11 cellular contexts compared by ENCODE assay signal in genomic region chr3:183560607-183561006, GRCh38. TPM values are rescaled to one million over a fixed set of nuclear protein-coding genes. Genes with fewer than 3 reads are reported as not detected.
DNase-seq lines count a peak whose midpoint lies in the region; ATAC-seq and TF ChIP-seq lines count a peak whose summit lies in the region.
"Had no signal": no experiment of that assay in that cellular context is flagged by ENCODE, and none has a peak within 500 bp of the region (broad histone marks: within the 10 kb centered on the region; RNA-seq: fewer than 3 reads in every experiment).

No MANE protein-coding gene starts in this region.

- no peaks in the 10 kb centered on the region for H3K36me3 ChIP-seq in CD4-positive, alpha-beta memory T cell (ENCODE audit: insufficient read depth, low read length)
- H3K36me3 ChIP-seq: pancreas had no signal

- CTCF ChIA-PET in Calu3 (lab: Charles Lee), result interaction anchor here (1.0 to 1.7 kb wide), 8 partner anchors 12 to 206 kb away, joined by 3 to 9 read pairs (median 4); partner anchors contain the start of genes KLHL24 and YEATS2
- CTCF ChIA-PET in CD4-positive, alpha-beta memory T cell (lab: Charles Lee; ENCODE audit: partially characterized antibody), result interaction anchor here (0.9 to 1.7 kb wide), 7 partner anchors 9 to 443 kb away, joined by 3 to 8 read pairs (median 6); no protein-coding TSS in a partner anchor

- H3K4me1 Mint-ChIP-seq in Calu3 (ENCODE audit: low read depth, unreplicated experiment) (no peaks in the 10 kb centered on the region), T-helper 17 cell (peaks cover 18% of the 10 kb centered on the region)
- peaks cover 14 to 22% (median 18%) of the 10 kb centered on the region in 4 donors for H3K4me1 Mint-ChIP-seq in CD4-positive, alpha-beta memory T cell

- POLR2A ChIA-PET in CD4-positive, alpha-beta memory T cell (lab: Charles Lee; ENCODE audit: partially characterized antibody), result no interaction called here

- intact Hi-C loops in Calu3 (cut with micrococcal nuclease; ENCODE audit: unreplicated experiment), result loop anchor here (1.0 to 5.0 kb wide), 2 partner anchors 78 to 91 kb away; no protein-coding TSS in a partner anchor
- intact Hi-C loops in CD4-positive, alpha-beta memory T cell (cut with micrococcal nuclease), result loop anchor here (1.0 kb wide), 1 partner anchor 91 kb away; no protein-coding TSS in a partner anchor

- ATAC-seq in T-helper 17 cell (no peak), left lobe of liver (peak; percentile 93)

- H3K27me3 Mint-ChIP-seq in Calu3 (ENCODE audit: unreplicated experiment) (no peaks in the 10 kb centered on the region), T-helper 17 cell (no peaks in the 10 kb centered on the region)
- H3K27me3 Mint-ChIP-seq in CD4-positive, alpha-beta memory T cell, result no peaks in the 10 kb centered on the region
- H3K27me3 Mint-ChIP-seq: stimulated activated naive CD8-positive, alpha-beta T cell treated with anti-CD3 and anti-CD28 coated beads, Interleukin-15, Interleukin-2, amounts not matched to agents 100 ng/mL and 50 ng/mL, for 24 hours had no signal

- H3K36me3 Mint-ChIP-seq in Calu3 (ENCODE audit: insufficient read depth, unreplicated experiment) (no peaks in the 10 kb centered on the region), T-helper 17 cell (ENCODE audit: low read depth) (no peaks in the 10 kb centered on the region)
- H3K36me3 Mint-ChIP-seq in CD4-positive, alpha-beta memory T cell, result no peaks in the 10 kb centered on the region

- DNase-seq in Calu3, result peak; percentile 42
- peak; percentile 47 for DNase-seq in GM20000 (ENCODE audit: low spot score)
- DNase-seq in T-helper 17 cell, result no peak
- DNase-seq in left lobe of liver (ENCODE audit: low spot score), result peak; percentile 56
- no peak for DNase-seq in CD4-positive, alpha-beta memory T cell
- no peak for DNase-seq in NCI-H526 (lab: John Stamatoyannopoulos, UW)
- DNase-seq in activated effector memory CD4-positive, alpha-beta T cell treated with Interleukin-2 at 50 U/mL for 16 hours, result no peak
- DNase-seq: activated T-cell treated with anti-CD3 and anti-CD28 coated beads, Interleukin-2, amount 50 U/mL, for 1 hour; NCI-H2171 treated with DMSO at 0.1 percent for 48 hours; pancreas had no signal

- H3K4me1 ChIP-seq in CD4-positive, alpha-beta memory T cell (ENCODE audit: insufficient read depth, low read length), result peaks cover 19% of the 10 kb centered on the region
- H3K4me1 ChIP-seq: pancreas had no signal

- H3K27ac Mint-ChIP-seq in Calu3 (ENCODE audit: unreplicated experiment) (no peak overlapping the region), T-helper 17 cell (peak overlapping the region; percentile 74)
- no peak overlapping the region for H3K27ac Mint-ChIP-seq in CD4-positive, alpha-beta memory T cell
- H3K27ac Mint-ChIP-seq: stimulated activated naive CD8-positive, alpha-beta T cell treated with anti-CD3 and anti-CD28 coated beads, Interleukin-15, Interleukin-2, amounts not matched to agents 100 ng/mL and 50 ng/mL, for 24 hours had no signal

- no peaks in the 10 kb centered on the region for H3K9me3 Mint-ChIP-seq in Calu3 (ENCODE audit: low read depth, unreplicated experiment)
- no peaks in the 10 kb centered on the region for H3K9me3 Mint-ChIP-seq in CD4-positive, alpha-beta memory T cell
- H3K9me3 Mint-ChIP-seq: stimulated activated naive CD8-positive, alpha-beta T cell treated with anti-CD3 and anti-CD28 coated beads, Interleukin-15, Interleukin-2, amounts not matched to agents 100 ng/mL and 50 ng/mL, for 24 hours had no signal

- H3K4me3 Mint-ChIP-seq in Calu3 (ENCODE audit: low read depth, unreplicated experiment) (no peak overlapping the region), T-helper 17 cell (no peak overlapping the region)
- no peak overlapping the region for H3K4me3 Mint-ChIP-seq in CD4-positive, alpha-beta memory T cell
- H3K4me3 Mint-ChIP-seq: stimulated activated naive CD8-positive, alpha-beta T cell treated with anti-CD3 and anti-CD28 coated beads, Interleukin-15, Interleukin-2, amounts not matched to agents 100 ng/mL and 50 ng/mL, for 24 hours had no signal

- H3K27me3 ChIP-seq in CD4-positive, alpha-beta memory T cell (ENCODE audit: insufficient read depth, low read length), result no peaks in the 10 kb centered on the region
- H3K27me3 ChIP-seq: pancreas had no signal

- no peaks in the 10 kb centered on the region for H3K9me3 ChIP-seq in T-helper 17 cell (ENCODE audit: control insufficient read depth, low read length, poor library complexity, severe bottlenecking)
- no peaks in the 10 kb centered on the region for H3K9me3 ChIP-seq in CD4-positive, alpha-beta memory T cell (ENCODE audit: control insufficient read depth in 1 of 2, low read length in 2 of 2)
- H3K9me3 ChIP-seq: pancreas had no signal

- no peak overlapping the region for H3K4me3 ChIP-seq in CD4-positive, alpha-beta memory T cell (ENCODE audit: low read length in 2 of 2)
- H3K4me3 ChIP-seq: pancreas had no signal

- no TSS peak for BruUV-seq in Calu3 (replicated peaks; lab: Mats Ljungman, UMichigan)

- H3K27ac ChIP-seq in CD4-positive, alpha-beta memory T cell (ENCODE audit: low read depth, low read length), result no peak overlapping the region
- H3K27ac ChIP-seq: pancreas had no signal

- TF ChIP-seq CTCF in Calu3 (IDR thresholded peaks at IDR 0.05; ENCODE audit: unreplicated experiment) (no peak), GM20000 (IDR thresholded peaks at IDR 0.05; ENCODE audit: extremely low read depth, missing control alignments) (no peak)

RNA-seq across cellular contexts. Expression of gene KLHL6, which starts 5.1 kb away (rescaled TPM):
- total RNA-seq in Calu3 (2022), result not detected in 2 replicates
- total RNA-seq in T-helper 17 cell, result 10 to 100 TPM; 29.3 to 35.7 TPM
- 0.65 TPM for total RNA-seq in left lobe of liver
- 10 to 100 TPM; 55.9 to 56.1 TPM for total RNA-seq in CD4-positive, alpha-beta memory T cell
- 10 to 100 TPM in 1 of 2 donors, 1 to 10 TPM in 1; 8.4 to 23.1 TPM for polyA plus RNA-seq in CD4-positive, alpha-beta memory T cell

Comparison
In these comparisons a context has a peak if more than half of its experiments do, and no peak if none do; other contexts are left out.
1. DNase-seq: peak in Calu3 (single experiment), GM20000 (single experiment) and left lobe of liver (single experiment); none in T-helper 17 cell (0 of 3), CD4-positive, alpha-beta memory T cell (0 of 5), NCI-H526 (0 of 2) and activated effector memory CD4-positive, alpha-beta T cell treated with Interleukin-2 at 50 U/mL for 16 hours (single experiment).
2. RNA of gene KLHL6, which starts 5.1 kb away (total RNA-seq): 55.9 to 56.1 TPM in CD4-positive, alpha-beta memory T cell and 29.3 to 35.7 TPM in T-helper 17 cell; 0.65 TPM in left lobe of liver (single experiment) and not detected in Calu3; every median in the first group is over 10 times any median in the second.